In the genomic region with DNA sequence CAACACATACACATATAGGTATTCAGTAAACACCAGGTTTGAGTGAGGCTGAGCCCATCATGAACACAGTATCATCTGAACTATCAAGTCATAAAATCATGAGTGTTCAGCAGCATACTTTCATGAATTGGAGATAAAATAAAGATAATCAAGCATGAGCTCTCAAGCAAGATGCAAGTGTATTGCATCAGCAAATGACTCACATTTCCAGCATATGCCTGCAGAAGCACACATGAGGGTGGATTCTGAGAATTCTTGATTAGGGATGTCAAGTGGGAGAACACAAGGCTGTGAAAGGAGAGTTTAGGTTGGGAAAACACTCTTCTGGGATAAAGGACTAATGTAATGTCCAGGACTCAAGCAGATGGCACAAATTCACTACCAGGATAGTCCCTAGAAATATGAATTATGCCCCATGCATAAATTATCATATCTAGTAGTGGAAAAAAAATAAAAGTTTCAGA, we compare ENCODE assay signal across 1 cellular context.
TF ChIP-seq lines count a peak whose summit lies in the region.

No MANE protein-coding gene starts in this region.

TF ChIP-seq in K562, 482 proteins besides CTCF, POLR2A, EP300 and RAD21 (continued from another document):
- TF ChIP-seq RERE (CRISPR knock-in tag; IDR thresholded peaks at IDR 0.05; ENCODE audit: borderline replicate concordance) (no peak), JUND (IDR thresholded peaks at IDR 0.05; ENCODE audit: borderline replicate concordance, low read depth, low read length) (peak; percentile 96), JUND (tag; IDR thresholded peaks at IDR 0.05; ENCODE audit: borderline replicate concordance, low read depth, low read length) (peak; percentile 94), ZNF584 (CRISPR knock-in tag; IDR thresholded peaks at IDR 0.05; ENCODE audit: low read depth) (peak; percentile 91), ZSCAN32 (CRISPR knock-in tag; IDR thresholded peaks at IDR 0.05) (peak; percentile 99), ZNF239 (CRISPR knock-in tag; IDR thresholded peaks at IDR 0.05) (peak; percentile 57), ATF1 (CRISPR knock-in tag; IDR thresholded peaks at IDR 0.05) (no peak), ATF1 (tag; IDR thresholded peaks at IDR 0.05) (peak; percentile 37; the same call in 1 of the 2 replicates), NR2F6 (CRISPR knock-in tag; IDR thresholded peaks at IDR 0.05) (no peak), NR4A1 (CRISPR knock-in tag; IDR thresholded peaks at IDR 0.05) (no peak), NR4A1 (tag; IDR thresholded peaks at IDR 0.05) (peak; percentile 52; the same call in 1 of the 2 replicates), ZKSCAN8 (CRISPR knock-in tag; IDR thresholded peaks at IDR 0.05) (peak; percentile 39; the same call in 1 of the 2 replicates), ZNF232 (CRISPR knock-in tag; IDR thresholded peaks at IDR 0.05) (no peak), EP400 (IDR thresholded peaks at IDR 0.05) (peak; percentile 74), NR2C2 (CRISPR knock-in tag; IDR thresholded peaks at IDR 0.05) (no peak), NR2C2 (tag; IDR thresholded peaks at IDR 0.05) (peak; percentile 59; the same call in 1 of the 2 replicates), ATF7 (IDR thresholded peaks at IDR 0.05) (peak; percentile 77), ZNF589 (CRISPR knock-in tag; IDR thresholded peaks at IDR 0.05; ENCODE audit: low read depth) (peak; percentile 92), DPF2 (IDR thresholded peaks at IDR 0.05) (no peak), L3MBTL2 (IDR thresholded peaks at IDR 0.05) (peak; percentile 91), JUN (IDR thresholded peaks at IDR 0.05; ENCODE audit: borderline replicate concordance, low read depth, low read length) (peak; percentile 90), JUN (CRISPR knock-in tag; IDR thresholded peaks at IDR 0.05; ENCODE audit: borderline replicate concordance) (no peak), ZNF766 (CRISPR knock-in tag; conservative IDR thresholded peaks at IDR 0.05) (peak; percentile 44; the same call in 1 of the 2 replicates)
- TF ChIP-seq, protein P1, sequence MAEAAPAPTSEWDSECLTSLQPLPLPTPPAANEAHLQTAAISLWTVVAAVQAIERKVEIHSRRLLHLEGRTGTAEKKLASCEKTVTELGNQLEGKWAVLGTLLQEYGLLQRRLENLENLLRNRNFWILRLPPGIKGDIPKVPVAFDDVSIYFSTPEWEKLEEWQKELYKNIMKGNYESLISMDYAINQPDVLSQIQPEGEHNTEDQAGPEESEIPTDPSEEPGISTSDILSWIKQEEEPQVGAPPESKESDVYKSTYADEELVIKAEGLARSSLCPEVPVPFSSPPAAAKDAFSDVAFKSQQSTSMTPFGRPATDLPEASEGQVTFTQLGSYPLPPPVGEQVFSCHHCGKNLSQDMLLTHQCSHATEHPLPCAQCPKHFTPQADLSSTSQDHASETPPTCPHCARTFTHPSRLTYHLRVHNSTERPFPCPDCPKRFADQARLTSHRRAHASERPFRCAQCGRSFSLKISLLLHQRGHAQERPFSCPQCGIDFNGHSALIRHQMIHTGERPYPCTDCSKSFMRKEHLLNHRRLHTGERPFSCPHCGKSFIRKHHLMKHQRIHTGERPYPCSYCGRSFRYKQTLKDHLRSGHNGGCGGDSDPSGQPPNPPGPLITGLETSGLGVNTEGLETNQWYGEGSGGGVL (CRISPR knock-in tag; IDR thresholded peaks at IDR 0.05) = no peak
TF ChIP-seq in K562: peak in this region for 52.
